ENCODE assay signal across 19 cellular contexts in genomic region chr2:85905891-85906290, GRCh38. TPM values are rescaled to one million over a fixed set of nuclear protein-coding genes. Genes with fewer than 3 reads are reported as not detected.
A peak's percentile ranks its signal among the peaks of the same experiment; 100 is the strongest.
DNase-seq lines count a peak whose midpoint lies in the region; TF ChIP-seq lines count a peak whose summit lies in the region.
"Had no signal": no experiment of that assay in that cellular context is flagged by ENCODE, and none has a peak within 500 bp of the region (broad histone marks: within the 10 kb centered on the region; RNA-seq: fewer than 3 reads in every experiment).

No MANE protein-coding gene starts in this region.

- no peak overlapping the region for H2BK15ac ChIP-seq in mesenchymal stem cell (ENCODE audit: low read depth, poor library complexity, severe bottlenecking)

- H3K23ac ChIP-seq in mesenchymal stem cell (ENCODE audit: low read length in 2 of 2): no peak overlapping the region

- TF ChIP-seq POLR2A in adrenal gland (IDR thresholded peaks at IDR 0.05): no peak

- H2AK5ac ChIP-seq in mesenchymal stem cell (ENCODE audit: low read length, severe bottlenecking): no peak overlapping the region

- H3K14ac ChIP-seq in mesenchymal stem cell (ENCODE audit: low read length in 2 of 2): no peak overlapping the region

- no peak overlapping the region for H3K4me3 ChIP-seq in adrenal gland
- H3K4me3 ChIP-seq in dorsolateral prefrontal cortex: peak overlapping the region in 1 of 59 donors; percentile 43
- H3K4me3 ChIP-seq in mesenchymal stem cell (ENCODE audit: insufficient read depth in 1 of 2, low read depth in 1 of 2, low read length in 2 of 2): no peak overlapping the region
- H3K4me3 ChIP-seq: lung had no signal

- H3K79me1 ChIP-seq in mesenchymal stem cell (replicated peaks; ENCODE audit: low read length, poor library complexity, severe bottlenecking): no peaks in the 10 kb centered on the region

- TF ChIP-seq CTCF in adrenal gland (IDR thresholded peaks at IDR 0.05) (no peak), dorsolateral prefrontal cortex (IDR thresholded peaks at IDR 0.05 in 54 of 56, conservative IDR thresholded peaks at IDR 0.05 in 2 of 56; ENCODE audit: low read depth in 1 of 56, partially characterized antibody in 56 of 56) (no peak)

- H3K9me3 ChIP-seq in adrenal gland (replicated peaks in 1 of 3): no peaks in the 10 kb centered on the region
- no peaks in the 10 kb centered on the region for H3K9me3 ChIP-seq in mesenchymal stem cell (ENCODE audit: control insufficient read depth, low read length)

- no peak overlapping the region for H3K4me2 ChIP-seq in mesenchymal stem cell (ENCODE audit: low read length, poor library complexity, severe bottlenecking)

- WGBS in adrenal gland, 4 donors: 46 to 75% (median 56%) methylated on average over 1 of the region's 1 CpG
- WGBS in mesenchymal stem cell: 100% methylated on average over 1 of the region's 1 CpG

- H3K36me3 ChIP-seq in adrenal gland (replicated peaks in 1 of 2): no peaks in the 10 kb centered on the region
- H3K36me3 ChIP-seq in mesenchymal stem cell (ENCODE audit: control insufficient read depth in 1 of 2, insufficient read depth in 2 of 2, low read depth in 1 of 2, low read length in 2 of 2): no peaks in the 10 kb centered on the region

- peak overlapping the region; percentile 42 for H2BK120ac ChIP-seq in mesenchymal stem cell (ENCODE audit: low read depth, low read length)

- H3K18ac ChIP-seq in mesenchymal stem cell (ENCODE audit: low read depth in 1 of 2, low read length in 2 of 2): peak overlapping the region in 1 of 2 experiments; percentile 6

- H3K27me3 ChIP-seq in adrenal gland: no peaks in the 10 kb centered on the region
- no peaks in the 10 kb centered on the region for H3K27me3 ChIP-seq in dorsolateral prefrontal cortex
- H3K27me3 ChIP-seq in mesenchymal stem cell (ENCODE audit: control insufficient read depth in 1 of 2, insufficient read depth in 1 of 2, low read length in 2 of 2): no peaks in the 10 kb centered on the region

- H2AFZ ChIP-seq in mesenchymal stem cell (ENCODE audit: low read depth, low read length): no peak overlapping the region

- H3K9ac ChIP-seq in mesenchymal stem cell (ENCODE audit: low read length): peak overlapping the region; percentile 39

- peaks cover 26 to 33% of the 10 kb centered on the region in 2 donors for H3K4me1 ChIP-seq in adrenal gland (replicated peaks in 1 of 2)
- H3K4me1 ChIP-seq in mesenchymal stem cell (ENCODE audit: control insufficient read depth, insufficient read depth, low read depth, low read length): no peaks in the 10 kb centered on the region

- H3K27ac ChIP-seq in adrenal gland (peak overlapping the region; percentile 14 to 82 (median 66)), dorsolateral prefrontal cortex (peak overlapping the region in 58 of 59 donors; percentile 71 to 100 (median 95)), mesenchymal stem cell (ENCODE audit: low read length, poor library complexity, severe bottlenecking) (no peak overlapping the region), substantia nigra (ENCODE audit: low read depth, low read length, poor library complexity, severe bottlenecking) (peak overlapping the region; percentile 98)

- H4K91ac ChIP-seq in mesenchymal stem cell (ENCODE audit: low read length): no peak overlapping the region

- H2BK5ac ChIP-seq in mesenchymal stem cell (ENCODE audit: low read depth, low read length, poor library complexity, severe bottlenecking): no peak overlapping the region

- DNase-seq in adrenal gland (peak in 1 of 7 donors; percentile 43), dorsolateral prefrontal cortex (no peak), mesenchymal stem cell (no peak), substantia nigra (lab: John Stamatoyannopoulos, UW) (peak in 4 of 49 donors; percentile 17 to 51 (median 22)), activated T-cell treated with anti-CD3 and anti-CD28 coated beads for 4 hours (no peak), mucosa of gallbladder (ENCODE audit: low spot score) (no peak), HuH-7.5 (ENCODE audit: low spot score) (no peak)
- DNase-seq in activated CD4-positive, alpha-beta T cell treated with anti-CD3 and anti-CD28 coated beads, Interleukin-2, amount 50 U/mL, for 4 hours: no peak
- DNase-seq: activated CD4-positive, CD25-positive, alpha-beta regulatory T cell; activated CD8-positive, alpha-beta T cell treated with anti-CD3 and anti-CD28 coated beads for 36 hours; activated gamma-delta T cell; activated naive CD8-positive, alpha-beta T cell treated with anti-CD3 and anti-CD28 coated beads, Interleukin-2, amount 50 U/mL, for 24 hours; Calu3; EL; Kasumi-1; naive B cell; NCI-H187; NCI-H748 treated with DMSO at 0.1 percent for 48 hours had no signal

- no peak overlapping the region for H3K4ac ChIP-seq in mesenchymal stem cell (ENCODE audit: low read depth in 1 of 2, low read length in 2 of 2)

- H4K8ac ChIP-seq in mesenchymal stem cell (ENCODE audit: low read length): no peak overlapping the region

- intact Hi-C loops in adrenal gland (cut with DNase I) (no loop called here), dorsolateral prefrontal cortex (cut with DNase I) (no loop called here)

- no peak overlapping the region for H2BK12ac ChIP-seq in mesenchymal stem cell (ENCODE audit: low read length in 2 of 2)

RNA-seq across cellular contexts. Expression of gene ST3GAL5, which starts 17.1 kb away (rescaled TPM):
- 100 to 1,000 TPM in 4 of 8 donors, 10 to 100 TPM in 4; 61.2 to 172 (median 111) TPM for total RNA-seq in adrenal gland
- polyA plus RNA-seq in adrenal gland: 10 to 100 TPM; 79.2 to 96.4 (median 79.7) TPM
- total RNA-seq in dorsolateral prefrontal cortex: 100 to 1,000 TPM in 11 of 120 experiments, 10 to 100 TPM in 109; 56.0 to 109 (median 86.7) TPM
- 135 TPM for polyA plus RNA-seq in mesenchymal stem cell (2013, experiment 1 of 2)
- polyA plus RNA-seq in mesenchymal stem cell (2013, experiment 2 of 2): 140 TPM
- 56.2 TPM for total RNA-seq in mucosa of gallbladder
